ENCODE assay signal across 39 cellular contexts in the genomic region with DNA sequence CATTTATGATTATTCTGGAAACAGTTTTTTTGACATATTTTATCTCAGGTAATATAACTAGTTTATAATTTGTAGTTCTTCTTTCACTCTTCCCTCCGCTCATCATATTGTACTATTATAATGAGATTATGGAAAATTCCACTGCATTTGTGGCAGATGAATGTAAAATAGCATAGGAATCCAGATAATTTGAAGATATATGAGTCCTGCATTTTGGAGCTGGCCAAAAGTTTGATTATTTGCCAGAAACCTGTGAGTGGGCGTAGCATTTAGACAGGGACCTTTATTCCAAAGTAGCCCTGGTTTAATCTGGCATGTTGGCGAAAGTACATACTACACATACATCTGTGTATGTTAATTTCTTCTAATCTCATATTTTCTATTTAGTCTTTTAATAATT.
"Had no signal": no experiment of that assay in that cellular context is flagged by ENCODE, and none has a peak within 500 bp of the region (broad histone marks: within the 10 kb centered on the region; RNA-seq: fewer than 3 reads in every experiment).

No MANE protein-coding gene starts in this region.

- H3K4me3 ChIP-seq: adrenal gland, ascending aorta, body of pancreas, breast epithelium, cardiac muscle cell had no signal

- H3K36me3 ChIP-seq: adrenal gland, ascending aorta, brain microvascular endothelial cell, breast epithelium, cardiac muscle cell had no signal

- DNase-seq: activated effector memory CD4-positive, alpha-beta T cell treated with anti-CD3 and anti-CD28 coated beads, Interleukin-2, amount 50 U/mL, for 16 hours; activated effector memory CD4-positive, alpha-beta T cell treated with Interleukin-2 at 50 U/mL for 16 hours; activated gamma-delta T cell; activated gamma-delta T cell treated with Interleukin-2 at 50 U/mL for 16 hours; activated naive CD4-positive, alpha-beta T cell; activated naive CD4-positive, alpha-beta T cell treated with anti-CD3 and anti-CD28 coated beads for 36 hours; activated naive CD4-positive, alpha-beta T cell treated with anti-CD3 and anti-CD28 coated beads, Interleukin-2, amount 10 ng/mL, durations not matched to agents 7 days and 5 days; activated naive CD4-positive, alpha-beta T cell treated with anti-CD3 and anti-CD28 coated beads, Interleukin-2, amount 50 U/mL, for 16 hours; activated naive CD4-positive, alpha-beta T cell treated with Interleukin-2 at 50 U/mL for 16 hours; activated naive CD8-positive, alpha-beta T cell treated with anti-CD3 and anti-CD28 coated beads for 36 hours; activated naive CD8-positive, alpha-beta T cell treated with anti-CD3 and anti-CD28 coated beads, Interleukin-2, amount 10 ng/mL, durations not matched to agents 7 days and 5 days; activated naive CD8-positive, alpha-beta T cell treated with anti-CD3 and anti-CD28 coated beads, Interleukin-2, amount 50 U/mL, for 24 hours; activated T-cell treated with anti-CD3 and anti-CD28 coated beads, Interleukin-2, amount 50 U/mL, for 1 hour; activated T-cell treated with anti-CD3 and anti-CD28 coated beads, Interleukin-2, amount 50 U/mL, for 24 hours; activated T-cell treated with anti-CD3 and anti-CD28 coated beads, Interleukin-2, amount 50 U/mL, for 4 hours; activated T-cell treated with anti-CD3 and anti-CD28 coated beads, Interleukin-2, amount 50 U/mL, for 48 hours; activated T-cell treated with anti-CD3 and anti-CD28 coated beads, Interleukin-2, amount 50 U/mL, for 72 hours; adrenal gland; amniotic stem cell; amygdala; anterior cingulate cortex; aorta; body of pancreas; brain microvascular endothelial cell; caudate nucleus; central memory CD4-positive, alpha-beta T cell; cerebellar nuclear complex had no signal

- H3K27ac ChIP-seq: adrenal gland, ascending aorta, body of pancreas, brain microvascular endothelial cell, breast epithelium, cardiac muscle cell had no signal

- H3K9me3 Mint-ChIP-seq: activated naive CD4-positive, alpha-beta T cell treated with anti-CD3 and anti-CD28 coated beads for 36 hours; activated naive CD4-positive, alpha-beta T cell treated with anti-CD3 and anti-CD28 coated beads, Interleukin-2, amount 10 ng/mL, durations not matched to agents 7 days and 5 days; activated naive CD4-positive, alpha-beta T cell treated with anti-CD3 and anti-CD28 coated beads, Interleukin-2, amount 50 U/mL, for 24 hours; activated naive CD4-positive, alpha-beta T cell treated with anti-CD3 and anti-CD28 coated beads, Interleukin-2, amount 50 U/mL, for 72 hours; activated naive CD8-positive, alpha-beta T cell treated with anti-CD3 and anti-CD28 coated beads, Interleukin-2, amount 50 U/mL, for 24 hours; activated T-cell treated with anti-CD3 and anti-CD28 coated beads, Interleukin-2, amount 50 U/mL, for 24 hours; activated T-cell treated with anti-CD3 and anti-CD28 coated beads, Interleukin-2, amount 50 U/mL, for 4 hours; activated T-cell treated with anti-CD3 and anti-CD28 coated beads, Interleukin-2, amount 50 U/mL, for 72 hours; activated T-helper 1 cell treated with anti-CD3 and anti-CD28 coated beads, Interleukin-12 subunit alpha, Interleukin-12 subunit beta, Interleukin-2, Interleukin-4 antibody, amounts not matched to agents 30 ng/mL and 10 ng/mL and 1 ng/mL, durations not matched to agents 14 hours and 24 hours and 36 hours; activated T-helper 17 cell treated with anti-CD3 and anti-CD28 coated beads, Interleukin-2, amount 50 U/mL, for 72 hours; activated T-helper 2 cell treated with anti-CD3 and anti-CD28 coated beads, Interferon-gamma antibody, Interleukin-2, Interleukin-4, amounts not matched to agents 10 μg/mL and 5 μg/mL and 100 μg/mL, durations not matched to agents 14 hours and 24 hours and 36 hours; brain; central memory CD8-positive, alpha-beta T cell had no signal

- H3K4me3 Mint-ChIP-seq: activated naive CD4-positive, alpha-beta T cell treated with anti-CD3 and anti-CD28 coated beads for 36 hours; activated naive CD4-positive, alpha-beta T cell treated with anti-CD3 and anti-CD28 coated beads, Interleukin-2, amount 10 ng/mL, durations not matched to agents 7 days and 5 days; activated naive CD4-positive, alpha-beta T cell treated with anti-CD3 and anti-CD28 coated beads, Interleukin-2, amount 50 U/mL, for 24 hours; activated naive CD8-positive, alpha-beta T cell; activated naive CD8-positive, alpha-beta T cell treated with anti-CD3 and anti-CD28 coated beads for 36 hours; activated naive CD8-positive, alpha-beta T cell treated with anti-CD3 and anti-CD28 coated beads, Interleukin-2, amount 10 ng/mL, durations not matched to agents 7 days and 5 days; activated naive CD8-positive, alpha-beta T cell treated with anti-CD3 and anti-CD28 coated beads, Interleukin-2, amount 50 U/mL, for 24 hours; activated T-cell treated with anti-CD3 and anti-CD28 coated beads, Interleukin-2, amount 50 U/mL, for 24 hours; activated T-cell treated with anti-CD3 and anti-CD28 coated beads, Interleukin-2, amount 50 U/mL, for 4 hours; activated T-cell treated with anti-CD3 and anti-CD28 coated beads, Interleukin-2, amount 50 U/mL, for 72 hours; activated T-helper 1 cell treated with anti-CD3 and anti-CD28 coated beads, Interleukin-12 subunit alpha, Interleukin-12 subunit beta, Interleukin-2, Interleukin-4 antibody, amounts not matched to agents 30 ng/mL and 10 ng/mL and 1 ng/mL, durations not matched to agents 14 hours and 24 hours and 36 hours; activated T-helper 17 cell treated with anti-CD3 and anti-CD28 coated beads, Interleukin-2, amount 50 U/mL, for 72 hours; brain; central memory CD8-positive, alpha-beta T cell had no signal

- H3K9me3 ChIP-seq: adrenal gland, ascending aorta, body of pancreas, breast epithelium had no signal

- H3K27me3 Mint-ChIP-seq: activated naive CD4-positive, alpha-beta T cell treated with anti-CD3 and anti-CD28 coated beads, Interleukin-2, amount 10 ng/mL, durations not matched to agents 7 days and 5 days; activated naive CD4-positive, alpha-beta T cell treated with anti-CD3 and anti-CD28 coated beads, Interleukin-2, amount 50 U/mL, for 24 hours; activated naive CD8-positive, alpha-beta T cell; activated naive CD8-positive, alpha-beta T cell treated with anti-CD3 and anti-CD28 coated beads for 36 hours; activated naive CD8-positive, alpha-beta T cell treated with anti-CD3 and anti-CD28 coated beads, Interleukin-2, amount 10 ng/mL, durations not matched to agents 7 days and 5 days; activated naive CD8-positive, alpha-beta T cell treated with anti-CD3 and anti-CD28 coated beads, Interleukin-2, amount 50 U/mL, for 24 hours; activated T-cell treated with anti-CD3 and anti-CD28 coated beads, Interleukin-2, amount 50 U/mL, for 24 hours; activated T-helper 17 cell treated with anti-CD3 and anti-CD28 coated beads, Interleukin-2, amount 50 U/mL, for 72 hours; brain; central memory CD8-positive, alpha-beta T cell had no signal

- H3K27ac Mint-ChIP-seq: activated naive CD4-positive, alpha-beta T cell treated with anti-CD3 and anti-CD28 coated beads for 36 hours; activated naive CD4-positive, alpha-beta T cell treated with anti-CD3 and anti-CD28 coated beads, Interleukin-2, amount 10 ng/mL, durations not matched to agents 7 days and 5 days; activated naive CD4-positive, alpha-beta T cell treated with anti-CD3 and anti-CD28 coated beads, Interleukin-2, amount 50 U/mL, for 24 hours; activated naive CD8-positive, alpha-beta T cell; activated naive CD8-positive, alpha-beta T cell treated with anti-CD3 and anti-CD28 coated beads for 36 hours; activated naive CD8-positive, alpha-beta T cell treated with anti-CD3 and anti-CD28 coated beads, Interleukin-2, amount 10 ng/mL, durations not matched to agents 7 days and 5 days; activated naive CD8-positive, alpha-beta T cell treated with anti-CD3 and anti-CD28 coated beads, Interleukin-2, amount 50 U/mL, for 24 hours; activated T-cell treated with anti-CD3 and anti-CD28 coated beads, Interleukin-2, amount 50 U/mL, for 24 hours; activated T-cell treated with anti-CD3 and anti-CD28 coated beads, Interleukin-2, amount 50 U/mL, for 72 hours; activated T-helper 1 cell treated with anti-CD3 and anti-CD28 coated beads, Interleukin-12 subunit alpha, Interleukin-12 subunit beta, Interleukin-2, Interleukin-4 antibody, amounts not matched to agents 30 ng/mL and 10 ng/mL and 1 ng/mL, durations not matched to agents 14 hours and 24 hours and 36 hours; activated T-helper 17 cell treated with anti-CD3 and anti-CD28 coated beads, Interleukin-2, amount 50 U/mL, for 72 hours; activated T-helper 2 cell treated with anti-CD3 and anti-CD28 coated beads, Interferon-gamma antibody, Interleukin-2, Interleukin-4, amounts not matched to agents 10 μg/mL and 5 μg/mL and 100 μg/mL, durations not matched to agents 14 hours and 24 hours and 36 hours; brain had no signal

- FAIRE-seq: bronchial epithelial cell had no signal

- H3K4me1 ChIP-seq: adrenal gland, ascending aorta, body of pancreas, breast epithelium had no signal

- ATAC-seq: activated naive CD4-positive, alpha-beta T cell treated with anti-CD3 and anti-CD28 coated beads, Interleukin-2, amount 50 U/mL, for 72 hours; activated naive CD8-positive, alpha-beta T cell treated with anti-CD3 and anti-CD28 coated beads, Interleukin-2, amount 50 U/mL, for 24 hours; activated T-cell treated with anti-CD3 and anti-CD28 coated beads, Interleukin-2, amount 50 U/mL, for 4 hours; activated T-cell treated with anti-CD3 and anti-CD28 coated beads, Interleukin-2, amount 50 U/mL, for 72 hours; activated T-helper 17 cell treated with anti-CD3 and anti-CD28 coated beads, Interleukin-2, amount 50 U/mL, for 72 hours; body of pancreas had no signal

- H3K27me3 ChIP-seq: adrenal gland, ascending aorta, body of pancreas, brain microvascular endothelial cell, breast epithelium, cardiac muscle cell had no signal

- H3K4me1 Mint-ChIP-seq: activated naive CD4-positive, alpha-beta T cell treated with anti-CD3 and anti-CD28 coated beads, Interleukin-2, amount 10 ng/mL, durations not matched to agents 7 days and 5 days; activated naive CD8-positive, alpha-beta T cell treated with anti-CD3 and anti-CD28 coated beads, Interleukin-2, amount 10 ng/mL, durations not matched to agents 7 days and 5 days; brain had no signal
